18 cellular contexts compared by ENCODE assay signal in the genomic region with DNA sequence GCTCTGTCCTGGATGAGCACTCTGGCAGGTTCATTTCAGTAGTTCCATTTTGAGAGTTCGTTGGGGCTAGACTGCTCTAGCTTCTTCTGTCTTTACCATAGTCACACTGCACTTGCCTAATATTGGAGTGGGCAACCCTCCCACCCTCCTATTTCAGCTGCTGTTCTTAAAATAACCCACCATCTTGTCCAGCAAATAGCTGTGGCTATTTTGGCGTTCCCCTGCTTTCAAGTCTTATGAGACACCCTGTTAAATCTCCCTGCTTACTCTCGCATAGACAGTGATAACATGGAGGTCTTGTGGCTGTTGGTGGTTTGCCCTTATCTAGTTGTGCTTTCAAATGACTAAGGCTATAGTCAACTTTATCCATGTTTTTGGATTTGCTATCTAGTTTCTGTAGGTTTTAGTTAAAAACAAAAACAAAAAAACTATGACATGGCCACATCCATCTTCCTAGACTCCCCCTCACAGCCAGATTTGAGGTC.
DNase-seq lines count a peak whose midpoint lies in the region; ATAC-seq and TF ChIP-seq lines count a peak whose summit lies in the region.
"Had no signal": no experiment of that assay in that cellular context is flagged by ENCODE, and none has a peak within 500 bp of the region (broad histone marks: within the 10 kb centered on the region; RNA-seq: fewer than 3 reads in every experiment).

No MANE protein-coding gene starts in this region.

- in situ Hi-C loops in GM13977 (cut with MboI; ENCODE audit: low pct_unique_long_range_greater_than_20kb, low sequenced_read_pairs, unreplicated experiment), result no loop called here

- peaks cover 8% of the 10 kb centered on the region for H3K4me1 Mint-ChIP-seq in activated T-helper 17 cell treated with anti-CD3 and anti-CD28 coated beads, Interleukin-2, amount 50 U/mL, for 72 hours
- H3K4me1 Mint-ChIP-seq in nephron progenitor cell, result no peaks in the 10 kb centered on the region

- intact Hi-C loops in left cardiac atrium (cut with DNase I), result loop anchor here in 1 of 2 donors (10.0 kb wide), 1 partner anchor 63 kb away; a partner anchor contains a TSS

- peaks cover 8% of the 10 kb centered on the region for H3K27me3 Mint-ChIP-seq in activated T-helper 17 cell treated with anti-CD3 and anti-CD28 coated beads, Interleukin-2, amount 50 U/mL, for 72 hours
- no peaks in the 10 kb centered on the region for H3K27me3 Mint-ChIP-seq in nephron progenitor cell (ENCODE audit: low read depth, poor library complexity)

- H3K36me3 Mint-ChIP-seq in activated T-helper 17 cell treated with anti-CD3 and anti-CD28 coated beads, Interleukin-2, amount 50 U/mL, for 72 hours (ENCODE audit: low read depth), result peaks cover 23% of the 10 kb centered on the region
- peaks cover 81% of the 10 kb centered on the region for H3K36me3 Mint-ChIP-seq in nephron progenitor cell (ENCODE audit: low read depth)

- peak; percentile 92 for ATAC-seq in activated T-helper 17 cell treated with anti-CD3 and anti-CD28 coated beads, Interleukin-2, amount 50 U/mL, for 72 hours (replicated peaks)
- ATAC-seq in left cardiac atrium, result peak; percentile 78 to 84
- ATAC-seq in GM18858 (IDR thresholded peaks at IDR 0.05; ENCODE audit: unreplicated experiment), result no peak
- ATAC-seq: HCT116 had no signal

- H3K9me3 Mint-ChIP-seq in activated T-helper 17 cell treated with anti-CD3 and anti-CD28 coated beads, Interleukin-2, amount 50 U/mL, for 72 hours, result peaks cover 10% of the 10 kb centered on the region
- H3K9me3 Mint-ChIP-seq in nephron progenitor cell, result peaks cover 52% of the 10 kb centered on the region

- TF ChIP-seq CTCF in GM13977 (IDR thresholded peaks at IDR 0.05; ENCODE audit: extremely low read depth, insufficient read depth, missing control alignments), result no peak
- no peak for TF ChIP-seq CTCF in nephron progenitor cell (IDR thresholded peaks at IDR 0.05)

- peak overlapping the region; percentile 20 for H3K27ac Mint-ChIP-seq in activated T-helper 17 cell treated with anti-CD3 and anti-CD28 coated beads, Interleukin-2, amount 50 U/mL, for 72 hours
- H3K27ac Mint-ChIP-seq in nephron progenitor cell, result no peak overlapping the region

- no peak overlapping the region for H3K4me3 Mint-ChIP-seq in activated T-helper 17 cell treated with anti-CD3 and anti-CD28 coated beads, Interleukin-2, amount 50 U/mL, for 72 hours
- no peak overlapping the region for H3K4me3 Mint-ChIP-seq in nephron progenitor cell

- DNase-seq in A172 (ENCODE audit: low spot score) (peak; percentile 3), GM13977 (ENCODE audit: low spot score) (peak; percentile 20), left cardiac atrium (no peak), NCI-H1436 (lab: John Stamatoyannopoulos, UW) (no peak), nephron progenitor cell (no peak), COR-L47 (lab: John Stamatoyannopoulos, UW) (no peak)
- DNase-seq: activated effector memory CD4-positive, alpha-beta T cell treated with Interleukin-2 at 50 U/mL for 16 hours; aorta; cortex of kidney; KBM-7; mesenchymal stem cell; NCI-H1092; NCI-H82; retina; stimulated activated CD4-positive, alpha-beta T cell treated with anti-CD3 and anti-CD28 coated beads, Interleukin-1b, Interleukin-23, amount 100 ng/mL, for 48 hours had no signal

Comparison
In these comparisons a context has a peak if more than half of its experiments do, and no peak if none do; other contexts are left out.
1. DNase-seq: peak in A172 (single experiment) and GM13977 (single experiment); none in left cardiac atrium (single experiment), NCI-H1436 (single experiment), nephron progenitor cell (single experiment) and COR-L47 (single experiment).